Comparison of ENCODE assay signal across 8 cellular contexts in genomic region chr15:67863442-67863987, GRCh38. TPM values are rescaled to one million over a fixed set of nuclear protein-coding genes. Genes with fewer than 3 reads are reported as not detected.
A peak's percentile ranks its signal among the peaks of the same experiment; 100 is the strongest.
DNase-seq lines count a peak whose midpoint lies in the region; ATAC-seq, FAIRE-seq and TF ChIP-seq lines count a peak whose summit lies in the region.

No MANE protein-coding gene starts in this region.

- H3K4me3 ChIP-seq in Karpas-422 (ENCODE audit: low read length) (peak overlapping the region; percentile 72), neuronal stem cell (ENCODE audit: low read length in 2 of 2) (peak overlapping the region; percentile 15 to 28)

- H2BK5ac ChIP-seq in neuronal stem cell (ENCODE audit: low read length): peak overlapping the region; percentile 17

- H3K36me3 ChIP-seq in Karpas-422 (ENCODE audit: insufficient read depth, low read length) (no peaks in the 10 kb centered on the region), neuronal stem cell (replicated peaks in 1 of 2; ENCODE audit: control insufficient read depth in 2 of 2, insufficient read depth in 2 of 2, low read length in 2 of 2) (no peaks in the 10 kb centered on the region)

- TF ChIP-seq POLR2A in Raji (IDR thresholded peaks at IDR 0.05; ENCODE audit: insufficient read depth, low read depth, low read length): peak; percentile 44; the same call in 1 of the 2 replicates

- H4K8ac ChIP-seq in neuronal stem cell (ENCODE audit: low read depth, low read length): no peak overlapping the region

- no peaks in the 10 kb centered on the region for H3K9me2 ChIP-seq in Karpas-422 (replicated peaks; ENCODE audit: insufficient read depth, low read length)

- no CpG with 5 or more reads among the region's 41 CpGs for WGBS in neuronal stem cell (ENCODE audit: extremely low coverage in 2 of 2, insufficient read length in 2 of 2, insufficient replicate concordance in 1 of 2), 2 donors

- FAIRE-seq in frontal cortex (lab: Jason Lieb, UNC): no peak

- peak; percentile 76 for ATAC-seq in GM21723 (IDR thresholded peaks at IDR 0.05; ENCODE audit: unreplicated experiment)

- no peak overlapping the region for H4K91ac ChIP-seq in neuronal stem cell (ENCODE audit: low read depth, low read length, poor library complexity)

- no peak overlapping the region for H2AK5ac ChIP-seq in neuronal stem cell (ENCODE audit: low read depth, low read length)

- peak overlapping the region; percentile 96 for H2AFZ ChIP-seq in Karpas-422 (ENCODE audit: low read length)
- peak overlapping the region; percentile 99 for H2AFZ ChIP-seq in neuronal stem cell (ENCODE audit: low read length)

- H4K20me1 ChIP-seq in Karpas-422 (ENCODE audit: insufficient read depth, low read depth, low read length): no peaks in the 10 kb centered on the region

- no peaks in the 10 kb centered on the region for H3K9me3 ChIP-seq in Karpas-422 (ENCODE audit: low read length)
- peaks cover 0 to under 1% of the 10 kb centered on the region in 2 donors for H3K9me3 ChIP-seq in neuronal stem cell (replicated peaks in 1 of 2; ENCODE audit: control insufficient read depth in 2 of 2, insufficient read depth in 1 of 2, low read depth in 1 of 2, low read length in 2 of 2)

- no peaks in the 10 kb centered on the region for H3K27me3 ChIP-seq in Karpas-422 (ENCODE audit: low read length)
- H3K27me3 ChIP-seq in neuronal stem cell (ENCODE audit: control insufficient read depth in 3 of 3, insufficient read depth in 3 of 3, low read depth in 1 of 3, low read length in 3 of 3): no peaks in the 10 kb centered on the region

- H3K27ac ChIP-seq in Karpas-422 (ENCODE audit: low read length): peak overlapping the region; percentile 65
- H3K27ac ChIP-seq in neuronal stem cell (replicated peaks; ENCODE audit: low read length): no peak overlapping the region

- no peaks in the 10 kb centered on the region for H3K79me2 ChIP-seq in Karpas-422 (ENCODE audit: low read length)

- H3K4ac ChIP-seq in neuronal stem cell (ENCODE audit: low read length): no peak overlapping the region

- peak overlapping the region; percentile 69 for H3K4me2 ChIP-seq in Karpas-422 (ENCODE audit: low read depth, low read length, poor library complexity, severe bottlenecking)
- peak overlapping the region; percentile 59 for H3K4me2 ChIP-seq in neuronal stem cell (ENCODE audit: insufficient read depth, low read length, poor library complexity, severe bottlenecking)

- peak overlapping the region; percentile 90 for H2BK15ac ChIP-seq in neuronal stem cell (ENCODE audit: low read length)

- no peak overlapping the region for H3K23ac ChIP-seq in neuronal stem cell (ENCODE audit: low read depth, low read length, poor library complexity)

- peak; percentile 24 for DNase-seq in DMS153 (lab: John Stamatoyannopoulos, UW)
- peak; percentile 95 for DNase-seq in Karpas-422
- peak; percentile 60 for DNase-seq in activated gamma-delta T cell treated with Interleukin-2 at 50 U/mL for 16 hours
- peak; percentile 57 to 81 for DNase-seq in frontal cortex (ENCODE audit: low spot score in 2 of 2)
- DNase-seq in neuronal stem cell (ENCODE audit: low spot score): peak; percentile 77
- DNase-seq in superior temporal gyrus (ENCODE audit: extremely low spot score): peak; percentile 83

- peak overlapping the region; percentile 97 for H3K18ac ChIP-seq in neuronal stem cell (ENCODE audit: low read length)

- peak overlapping the region; percentile 42 for H3K14ac ChIP-seq in neuronal stem cell (ENCODE audit: low read length)

- no peaks in the 10 kb centered on the region for H3K79me1 ChIP-seq in neuronal stem cell (ENCODE audit: low read depth, low read length)

- peak overlapping the region; percentile 59 for H2BK12ac ChIP-seq in neuronal stem cell (ENCODE audit: low read length)

- H3K4me1 ChIP-seq in Karpas-422 (ENCODE audit: low read length) (peaks cover 35% of the 10 kb centered on the region), neuronal stem cell (ENCODE audit: control insufficient read depth in 2 of 2, insufficient read depth in 1 of 2, low read depth in 1 of 2, low read length in 2 of 2) (peaks cover 9 to 17% of the 10 kb centered on the region in 2 donors)

- H3K9ac ChIP-seq in Karpas-422 (ENCODE audit: low read length): peak overlapping the region; percentile 76
- no peak overlapping the region for H3K9ac ChIP-seq in neuronal stem cell (ENCODE audit: low read depth, low read length, poor library complexity)

- no peak overlapping the region for H2BK120ac ChIP-seq in neuronal stem cell (ENCODE audit: low read depth, low read length)

RNA-seq across cellular contexts. Expression of gene RNU6-1, which starts 23.7 kb away (rescaled TPM):
- total RNA-seq in Karpas-422 (2014; rRNA removed; shearing (Covaris generic); ENCODE audit: low replicate concordance): not detected in 2 replicates
- total RNA-seq in frontal cortex: not detected
- not detected for polyA plus RNA-seq in neuronal stem cell (2013, experiment 1 of 2)
- not detected for polyA plus RNA-seq in neuronal stem cell (2013, experiment 2 of 2)

RNA-seq across cellular contexts. Expression of gene SKOR1, which starts 38.2 kb away (rescaled TPM):
- total RNA-seq in Karpas-422 (2014; rRNA removed; shearing (Covaris generic); ENCODE audit: low replicate concordance): 0.43 and 0.45 TPM in 2 replicates
- total RNA-seq in frontal cortex: 0.41 TPM
- polyA plus RNA-seq in neuronal stem cell (2013, experiment 1 of 2): 0.24 TPM
- polyA plus RNA-seq in neuronal stem cell (2013, experiment 2 of 2): 0.21 TPM

Comparison
In these comparisons a context has a peak if more than half of its experiments do, and no peak if none do; other contexts are left out.
1. DNase-seq: peak in every context shown above with its lines; median percentile 95 in Karpas-422; 83 in superior temporal gyrus; 77 in neuronal stem cell; 69 in frontal cortex; 60 in activated gamma-delta T cell treated with Interleukin-2 at 50 U/mL for 16 hours; 24 in DMS153.